8 cellular contexts compared by ENCODE assay signal in the genomic region with DNA sequence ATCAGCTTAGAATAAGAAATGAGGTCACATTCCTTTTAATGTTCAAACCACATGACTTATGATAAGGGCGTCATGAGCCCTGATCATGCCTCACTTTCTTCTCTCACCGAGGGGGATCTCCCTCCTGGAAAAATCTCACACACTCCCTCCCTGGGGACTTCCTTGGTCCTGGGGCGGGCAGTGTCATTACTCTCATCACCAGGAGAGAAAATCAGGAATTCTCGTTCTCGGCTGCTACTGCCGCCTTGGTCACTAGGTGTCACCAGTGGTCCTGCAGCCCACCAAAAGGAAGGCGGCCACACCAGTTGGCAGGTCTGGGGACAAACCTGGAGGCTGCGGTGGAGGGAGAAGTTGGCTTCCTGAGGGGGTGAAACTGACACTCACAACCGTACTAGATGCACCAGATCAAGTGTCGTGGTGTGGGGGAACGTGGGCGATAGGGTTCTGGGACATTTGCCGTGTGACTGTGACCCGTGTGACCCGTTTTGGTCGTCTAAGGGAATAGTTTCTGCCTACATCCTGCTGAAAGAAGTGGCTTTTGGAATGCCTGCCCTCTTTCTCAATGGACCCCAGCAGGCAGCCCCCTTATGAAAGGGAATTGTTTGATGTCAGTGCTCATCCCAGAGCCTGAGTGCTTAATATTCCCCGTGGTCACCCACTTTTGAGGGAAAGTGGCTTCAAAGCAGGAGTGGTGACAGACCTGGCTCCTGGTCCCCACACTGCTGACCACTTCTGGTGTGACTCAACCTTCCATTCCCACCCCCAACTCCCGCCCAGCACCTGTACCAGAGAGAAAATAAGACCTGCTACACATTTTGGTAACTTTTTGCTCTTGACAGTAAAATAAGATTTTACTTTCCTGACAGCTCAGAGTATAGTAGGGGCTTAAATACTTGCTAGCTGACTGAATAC.
A peak's percentile ranks its signal among the peaks of the same experiment; 100 is the strongest.
DNase-seq lines count a peak whose midpoint lies in the region; ATAC-seq and FAIRE-seq lines count a peak whose summit lies in the region.

No MANE protein-coding gene starts in this region.

- no peak for FAIRE-seq in frontal cortex (lab: Jason Lieb, UNC)
- FAIRE-seq in urothelium cell line (lab: Jason Lieb, UNC), result no peak

- in situ Hi-C loops in Caki2 (cut with HindIII; ENCODE audit: low pct_unique_long_range_greater_than_20kb, low sequenced_read_pairs), result no loop called here

- ATAC-seq in GM19467 (IDR thresholded peaks at IDR 0.05; ENCODE audit: unreplicated experiment), result peak; percentile 78
- peak; percentile 73 for ATAC-seq in HG03571 (IDR thresholded peaks at IDR 0.05; ENCODE audit: unreplicated experiment)

- DNase-seq in Caki2 (ENCODE audit: low read depth) (peak; percentile 74), OCI-M1 (lab: John Stamatoyannopoulos, UW) (peak; percentile 54), frontal cortex (ENCODE audit: low spot score in 2 of 2) (peak; percentile 58 to 70), occipital lobe (lab: John Stamatoyannopoulos, UW) (peak; percentile 64), urothelium cell line (ENCODE audit: low spot score) (peak; percentile 73)
- DNase-seq in activated effector memory CD4-positive, alpha-beta T cell treated with anti-CD3 and anti-CD28 coated beads, Interleukin-2, amount 50 U/mL, for 16 hours, result peak; percentile 77

Comparison
In these comparisons a context has a peak if more than half of its experiments do, and no peak if none do; other contexts are left out.
1. Peak in every context shown above with its lines: DNase-seq and ATAC-seq.